Comparison of ENCODE assay signal across 11 cellular contexts in genomic region chr7:66877577-66878300, GRCh38. TPM values are rescaled to one million over a fixed set of nuclear protein-coding genes. Genes with fewer than 3 reads are reported as not detected.
DNase-seq lines count a peak whose midpoint lies in the region; ATAC-seq and TF ChIP-seq lines count a peak whose summit lies in the region.
"Had no signal": no experiment of that assay in that cellular context is flagged by ENCODE, and none has a peak within 500 bp of the region (broad histone marks: within the 10 kb centered on the region; RNA-seq: fewer than 3 reads in every experiment).

No MANE protein-coding gene starts in this region.

- TF ChIP-seq CTCF in A673 (conservative IDR thresholded peaks at IDR 0.05; ENCODE audit: low read depth, low read length) (no peak), Peyer's patch (IDR thresholded peaks at IDR 0.05) (no peak)

- CTCF ChIA-PET in A673 (lab: Charles Lee), result no interaction called here

- in situ Hi-C loops in G401 (cut with HindIII; ENCODE audit: low sequenced_read_pairs), result no loop called here

- intact Hi-C loops in A673 (cut with micrococcal nuclease; ENCODE audit: unreplicated experiment), result no loop called here

- ATAC-seq in GM18907 (IDR thresholded peaks at IDR 0.05; ENCODE audit: unreplicated experiment) (peak; percentile 89), HG02973 (IDR thresholded peaks at IDR 0.05; ENCODE audit: unreplicated experiment) (peak; percentile 93)
- ATAC-seq: esophagus mucosa had no signal

- BruUV-seq in A673 (replicated peaks; lab: Mats Ljungman, UMichigan), result no TSS peak

- POLR2A ChIA-PET in A673 (lab: Charles Lee; ENCODE audit: low non-redundant PET), result no interaction called here

- peak; percentile 9 for DNase-seq in A673 (ENCODE audit: low spot score)
- DNase-seq in OCI-M1 (lab: John Stamatoyannopoulos, UW), result peak; percentile 52
- no peak for DNase-seq in SW480 (ENCODE audit: low spot score)
- DNase-seq in NCI-H2081 treated with DMSO at 0.1 percent for 48 hours (lab: John Stamatoyannopoulos, UW), result no peak
- DNase-seq in G401 (ENCODE audit: low spot score), result no peak
- no peak for DNase-seq in Peyer's patch
- DNase-seq: activated CD4-positive, alpha-beta T cell treated with anti-CD3 and anti-CD28 coated beads, Interleukin-2, amount 50 U/mL, for 48 hours had no signal

- H3K4me3 ChIP-seq in A673 (ENCODE audit: low read depth, low read length, poor library complexity, severe bottlenecking) (no peak overlapping the region), Peyer's patch (no peak overlapping the region)
- H3K4me3 ChIP-seq: upper lobe of left lung had no signal

- H3K27me3 ChIP-seq in A673 (replicated peaks; ENCODE audit: insufficient read depth, low read depth, low read length, poor library complexity) (no peaks in the 10 kb centered on the region), Peyer's patch (no peaks in the 10 kb centered on the region)
- H3K27me3 ChIP-seq: upper lobe of left lung had no signal

- TF ChIP-seq POLR2A in Peyer's patch (IDR thresholded peaks at IDR 0.05), result no peak

- H3K4me1 ChIP-seq in A673 (ENCODE audit: insufficient read depth, low read length, poor library complexity, severe bottlenecking), result no peaks in the 10 kb centered on the region
- H3K4me1 ChIP-seq in Peyer's patch, result no peaks in the 10 kb centered on the region

- no peaks in the 10 kb centered on the region for H3K36me3 ChIP-seq in A673 (ENCODE audit: insufficient read depth, low read length, poor library complexity, severe bottlenecking)
- H3K36me3 ChIP-seq in Peyer's patch, result no peaks in the 10 kb centered on the region
- H3K36me3 ChIP-seq: upper lobe of left lung had no signal

- H3K27ac ChIP-seq in A673 (ENCODE audit: low read depth, low read length, poor library complexity, severe bottlenecking) (no peak overlapping the region), Peyer's patch (no peak overlapping the region)
- H3K27ac ChIP-seq: upper lobe of left lung had no signal

- H3K9me3 ChIP-seq in A673 (ENCODE audit: low read depth, low read length, poor library complexity, severe bottlenecking) (no peaks in the 10 kb centered on the region), Peyer's patch (no peaks in the 10 kb centered on the region)
- H3K9me3 ChIP-seq: upper lobe of left lung had no signal

RNA-seq across cellular contexts. Expression of gene TMEM248, which starts 43.3 kb away (rescaled TPM):
- 77.0 and 78.8 TPM in 2 replicates for total RNA-seq in A673 (2021)
- total RNA-seq in G401 (2014; rRNA removed; shearing (Covaris generic)), result 78.8 and 136 TPM in 2 replicates
- 100 to 1,000 TPM in 3 of 4 donors, 10 to 100 TPM in 1; 61.9 to 125 (median 115) TPM for total RNA-seq in Peyer's patch

Comparison
In these comparisons a context has a peak if more than half of its experiments do, and no peak if none do; other contexts are left out.
1. DNase-seq: peak in A673 (single experiment) and OCI-M1 (single experiment); none in SW480 (single experiment), NCI-H2081 treated with DMSO at 0.1 percent for 48 hours (single experiment), G401 (single experiment) and Peyer's patch (0 of 3).